8 cellular contexts compared by ENCODE assay signal in genomic region chr12:15220961-15221885, GRCh38. TPM values are rescaled to one million over a fixed set of nuclear protein-coding genes. Genes with fewer than 3 reads are reported as not detected.
DNase-seq lines count a peak whose midpoint lies in the region; ATAC-seq and TF ChIP-seq lines count a peak whose summit lies in the region.

TSS of gene RERG (minus strand) at chr12:15221417. CDS start at chr12:15217489, 3,928 bp downstream.

- POLR2A ChIA-PET in naive thymus-derived CD4-positive, alpha-beta T cell (lab: Charles Lee) = interaction anchor here (0.6 to 1.2 kb wide), 3 partner anchors 19 to 452 kb away, joined by 3 read pairs; partner anchors contain the start of genes C12orf60 and WBP11

- DNase-seq in Ammon's horn (ENCODE audit: low spot score) = peak; percentile 85
- DNase-seq in NOMO-1 (lab: John Stamatoyannopoulos, UW; ENCODE audit: unreplicated experiment in 2 of 2) = peak; percentile 46 to 74
- peak; percentile 60 for DNase-seq in activated T-helper 1 cell treated with Interleukin-2 at 50 U/mL for 16 hours (ENCODE audit: low read depth)
- peak; percentile 65 to 81 for DNase-seq in fibroblast of lung (ENCODE audit: low read depth in 2 of 2)
- DNase-seq in naive thymus-derived CD4-positive, alpha-beta T cell = peak; percentile 57 to 86 (median 77)
- DNase-seq in stimulated activated effector memory CD8-positive, alpha-beta T cell treated with anti-CD3 and anti-CD28 coated beads, Interleukin-12 subunit alpha, Interleukin-12 subunit beta, amount 100 ng/mL, for 72 hours (ENCODE audit: low spot score in 2 of 2) = peak; percentile 67 to 84

- H3K27ac Mint-ChIP-seq in naive thymus-derived CD4-positive, alpha-beta T cell = no peak within 1 kb of the TSS
- H3K27ac Mint-ChIP-seq in stimulated activated effector memory CD8-positive, alpha-beta T cell treated with anti-CD3 and anti-CD28 coated beads, Interleukin-12 subunit alpha, Interleukin-12 subunit beta, amount 100 ng/mL, for 72 hours = no peak within 1 kb of the TSS

- peak within 1 kb of the TSS; percentile 61 to 83 (median 78) for H3K4me3 Mint-ChIP-seq in naive thymus-derived CD4-positive, alpha-beta T cell
- H3K4me3 Mint-ChIP-seq in stimulated activated effector memory CD8-positive, alpha-beta T cell treated with anti-CD3 and anti-CD28 coated beads, Interleukin-12 subunit alpha, Interleukin-12 subunit beta, amount 100 ng/mL, for 72 hours = peak within 1 kb of the TSS; percentile 50

- peak within 1 kb of the TSS; percentile 93 for H2AFZ ChIP-seq in fibroblast of lung (ENCODE audit: low read length)

- H3K36me3 ChIP-seq in fibroblast of lung (ENCODE audit: control insufficient read depth, insufficient read depth, low read length) = no peaks in the 10 kb centered on the region
- no peaks in the 10 kb centered on the region for H3K36me3 ChIP-seq in naive thymus-derived CD4-positive, alpha-beta T cell (ENCODE audit: control insufficient read depth in 2 of 3, insufficient read depth in 3 of 3, low read length in 3 of 3)

- H3K27ac ChIP-seq in fibroblast of lung (ENCODE audit: insufficient read depth, low read length) = no peak within 1 kb of the TSS
- no peak within 1 kb of the TSS for H3K27ac ChIP-seq in naive thymus-derived CD4-positive, alpha-beta T cell (ENCODE audit: low read depth, low read length)

- CTCF ChIA-PET in naive thymus-derived CD4-positive, alpha-beta T cell (lab: Charles Lee) = interaction anchor here (0.7 to 3.1 kb wide), 21 partner anchors 8 to 501 kb away, joined by 3 to 12 read pairs (median 6); partner anchors contain the start of gene ART4

- H3K79me2 ChIP-seq in fibroblast of lung (ENCODE audit: control insufficient read depth, insufficient read depth, low read length) = no peaks in the 10 kb centered on the region

- H4K20me1 ChIP-seq in fibroblast of lung (ENCODE audit: control insufficient read depth, extremely low read depth, insufficient read depth, low read length) = no peaks in the 10 kb centered on the region

- no peaks in the 10 kb centered on the region for H3K9me3 ChIP-seq in fibroblast of lung (ENCODE audit: control insufficient read depth, insufficient read depth, low read depth, low read length)
- no peaks in the 10 kb centered on the region for H3K9me3 ChIP-seq in naive thymus-derived CD4-positive, alpha-beta T cell (ENCODE audit: control insufficient read depth in 2 of 3, low read length in 3 of 3)

- peak; percentile 77 to 86 for TF ChIP-seq CTCF in fibroblast of lung (conservative IDR thresholded peaks at IDR 0.05 in 1 of 2, IDR thresholded peaks at IDR 0.05 in 1 of 2; ENCODE audit: low read depth in 1 of 2, low read length in 2 of 2)

- peak; percentile 98 for ATAC-seq in GM19035 (IDR thresholded peaks at IDR 0.05; ENCODE audit: unreplicated experiment)
- ATAC-seq in HG03342 (IDR thresholded peaks at IDR 0.05; ENCODE audit: unreplicated experiment) = peak; percentile 99
- peak; percentile 99 for ATAC-seq in naive thymus-derived CD4-positive, alpha-beta T cell
- peak; percentile 99 for ATAC-seq in stimulated activated effector memory CD8-positive, alpha-beta T cell treated with anti-CD3 and anti-CD28 coated beads, Interleukin-12 subunit alpha, Interleukin-12 subunit beta, amount 100 ng/mL, for 72 hours

- no peaks in the 10 kb centered on the region for H3K27me3 ChIP-seq in fibroblast of lung (ENCODE audit: control insufficient read depth, insufficient read depth, low read length)
- H3K27me3 ChIP-seq in naive thymus-derived CD4-positive, alpha-beta T cell (ENCODE audit: control insufficient read depth in 2 of 2, insufficient read depth in 2 of 2, low read length in 2 of 2) = no peaks in the 10 kb centered on the region

- H3K9me3 Mint-ChIP-seq in naive thymus-derived CD4-positive, alpha-beta T cell = no peaks in the 10 kb centered on the region
- H3K9me3 Mint-ChIP-seq in stimulated activated effector memory CD8-positive, alpha-beta T cell treated with anti-CD3 and anti-CD28 coated beads, Interleukin-12 subunit alpha, Interleukin-12 subunit beta, amount 100 ng/mL, for 72 hours = no peaks in the 10 kb centered on the region

- intact Hi-C loops in naive thymus-derived CD4-positive, alpha-beta T cell (cut with micrococcal nuclease) = loop anchor here (1.0 to 10.0 kb wide), 14 partner anchors 48 to 986 kb away; a partner anchor contains a TSS

- no peaks in the 10 kb centered on the region for H3K36me3 Mint-ChIP-seq in naive thymus-derived CD4-positive, alpha-beta T cell
- no peaks in the 10 kb centered on the region for H3K36me3 Mint-ChIP-seq in stimulated activated effector memory CD8-positive, alpha-beta T cell treated with anti-CD3 and anti-CD28 coated beads, Interleukin-12 subunit alpha, Interleukin-12 subunit beta, amount 100 ng/mL, for 72 hours

- peaks cover 25 to 43% (median 32%) of the 10 kb centered on the region in 5 donors for H3K27me3 Mint-ChIP-seq in naive thymus-derived CD4-positive, alpha-beta T cell

- H3K4me1 Mint-ChIP-seq in naive thymus-derived CD4-positive, alpha-beta T cell = peaks cover 0 to 17% (median 9%) of the 10 kb centered on the region in 7 donors
- H3K4me1 Mint-ChIP-seq in stimulated activated effector memory CD8-positive, alpha-beta T cell treated with anti-CD3 and anti-CD28 coated beads, Interleukin-12 subunit alpha, Interleukin-12 subunit beta, amount 100 ng/mL, for 72 hours = no peaks in the 10 kb centered on the region

- peaks cover 4% of the 10 kb centered on the region for H3K4me1 ChIP-seq in fibroblast of lung (ENCODE audit: control insufficient read depth, extremely low read depth, insufficient read depth, low read length)
- H3K4me1 ChIP-seq in naive thymus-derived CD4-positive, alpha-beta T cell (ENCODE audit: control insufficient read depth in 2 of 2, insufficient read depth in 2 of 2, low read length in 2 of 2) = peaks cover 6% of the 10 kb centered on the region in 2 donors

- peak within 1 kb of the TSS; percentile 96 for H3K4me2 ChIP-seq in fibroblast of lung (ENCODE audit: extremely low read depth, insufficient read depth, low read length)

- peak within 1 kb of the TSS; percentile 44 for H3K9ac ChIP-seq in fibroblast of lung (ENCODE audit: insufficient read depth, low read length)

- H3K4me3 ChIP-seq in fibroblast of lung (replicated peaks in 1 of 4; ENCODE audit: control extremely low read depth in 1 of 4, insufficient read depth in 1 of 4, low read depth in 3 of 4, low read length in 4 of 4) = peak within 1 kb of the TSS; percentile 56 to 66 (median 60)
- peak within 1 kb of the TSS; percentile 43 for H3K4me3 ChIP-seq in naive thymus-derived CD4-positive, alpha-beta T cell (ENCODE audit: low read length)

RNA-seq across cellular contexts. Expression of gene RERG, which starts in this region (rescaled TPM):
- 0.26 and 0.33 TPM in 2 replicates for total RNA-seq in fibroblast of lung
- polyA plus RNA-seq in fibroblast of lung = 0.26 and 0.57 TPM in 2 replicates
- polyA plus RNA-seq in fibroblast of lung (2012) = 0.13 and 0.38 TPM in 2 replicates
- 1.3 TPM in 1 of 2 replicates, not detected in the other for polyA minus RNA-seq in fibroblast of lung (ENCODE audit: low replicate concordance)
- total RNA-seq in naive thymus-derived CD4-positive, alpha-beta T cell = under 1 TPM in 1 of 5 experiments, not detected in 4; 0.35 TPM
- polyA plus RNA-seq in naive thymus-derived CD4-positive, alpha-beta T cell = not detected

Comparison
In these comparisons a context has a peak if more than half of its experiments do, and no peak if none do; other contexts are left out.
1. Peak in DNase-seq, ATAC-seq and H3K4me3 ChIP-seq in naive thymus-derived CD4-positive, alpha-beta T cell; RNA of the gene not detected or under 1 TPM.